In genomic region chr21:37502947-37503346, GRCh38 we compare ENCODE assay signal across 28 cellular contexts.
DNase-seq lines count a peak whose midpoint lies in the region; ATAC-seq and TF ChIP-seq lines count a peak whose summit lies in the region.
"Had no signal": no experiment of that assay in that cellular context is flagged by ENCODE, and none has a peak within 500 bp of the region (broad histone marks: within the 10 kb centered on the region; RNA-seq: fewer than 3 reads in every experiment).

No MANE protein-coding gene starts in this region.

- peaks cover 52% of the 10 kb centered on the region for H3K36me3 Mint-ChIP-seq in activated CD4-positive, alpha-beta T cell treated with anti-CD3 and anti-CD28 coated beads for 36 hours (ENCODE audit: low read depth)
- peaks cover 48% of the 10 kb centered on the region for H3K36me3 Mint-ChIP-seq in activated naive CD8-positive, alpha-beta T cell treated with anti-CD3 and anti-CD28 coated beads, Interleukin-2, amount 50 U/mL, for 24 hours (ENCODE audit: low read depth)
- H3K36me3 Mint-ChIP-seq in naive thymus-derived CD4-positive, alpha-beta T cell, result peaks cover 6 to 48% (median 34%) of the 10 kb centered on the region in 5 donors

- H3K4me1 Mint-ChIP-seq in activated CD4-positive, alpha-beta T cell treated with anti-CD3 and anti-CD28 coated beads for 36 hours, result peaks cover 28% of the 10 kb centered on the region
- H3K4me1 Mint-ChIP-seq in activated naive CD8-positive, alpha-beta T cell treated with anti-CD3 and anti-CD28 coated beads, Interleukin-2, amount 50 U/mL, for 24 hours, result peaks cover 20% of the 10 kb centered on the region
- H3K4me1 Mint-ChIP-seq in naive thymus-derived CD4-positive, alpha-beta T cell, result peaks cover 6 to 52% (median 39%) of the 10 kb centered on the region in 7 donors

- no peak overlapping the region for H3K4me3 ChIP-seq in HEK293 (ENCODE audit: low read depth, low read length)
- no peak overlapping the region for H3K4me3 ChIP-seq in naive thymus-derived CD4-positive, alpha-beta T cell (ENCODE audit: low read length)
- H3K4me3 ChIP-seq in coronary artery, result no peak overlapping the region
- H3K4me3 ChIP-seq: adrenal gland, colonic mucosa, neural progenitor cell, PC-9, right lobe of liver, transverse colon had no signal

- H3K27ac Mint-ChIP-seq in activated CD4-positive, alpha-beta T cell treated with anti-CD3 and anti-CD28 coated beads for 36 hours, result peak overlapping the region; percentile 83
- H3K27ac Mint-ChIP-seq in activated naive CD8-positive, alpha-beta T cell treated with anti-CD3 and anti-CD28 coated beads, Interleukin-2, amount 50 U/mL, for 24 hours, result peak overlapping the region; percentile 85
- H3K27ac Mint-ChIP-seq in naive thymus-derived CD4-positive, alpha-beta T cell, result peak overlapping the region in 7 of 9 donors; percentile 17 to 81 (median 56)
- H3K27ac Mint-ChIP-seq: neural progenitor cell had no signal

- peaks cover 43 to 49% of the 10 kb centered on the region in 2 experiments for H3K36me3 ChIP-seq in HEK293 (ENCODE audit: control insufficient read depth in 2 of 2, insufficient read depth in 1 of 2, low read length in 2 of 2)
- peaks cover 22 to 51% (median 30%) of the 10 kb centered on the region in 3 experiments for H3K36me3 ChIP-seq in naive thymus-derived CD4-positive, alpha-beta T cell (ENCODE audit: control insufficient read depth in 2 of 3, insufficient read depth in 3 of 3, low read length in 3 of 3)

- no peak for DNase-seq in activated CD4-positive, alpha-beta T cell treated with anti-CD3 and anti-CD28 coated beads for 36 hours
- DNase-seq in activated CD4-positive, alpha-beta T cell treated with anti-CD3 and anti-CD28 coated beads, Interleukin-2, amount 50 U/mL, for 48 hours, result no peak
- DNase-seq in activated naive CD8-positive, alpha-beta T cell treated with anti-CD3 and anti-CD28 coated beads, Interleukin-2, amount 50 U/mL, for 24 hours, result no peak
- DNase-seq in naive thymus-derived CD4-positive, alpha-beta T cell, result no peak
- DNase-seq in ACHN, result no peak
- DNase-seq in coronary artery (ENCODE audit: low spot score), result no peak
- DNase-seq: adrenal gland; CD8-positive, alpha-beta T cell; colonic mucosa; DMS153; KBM-7; kidney glomerular epithelial cell; mammary epithelial cell; NCI-H1694; NCI-H2171; NCI-H524; NK-92 treated with Interleukin-12 subunit alpha and Interleukin-12 subunit beta, amount 100 ng/mL, for 24 hours; PC-9; right lobe of liver; SHP77 treated with DMSO at 0.1 percent for 48 hours; stimulated activated CD4-positive, alpha-beta T cell treated with anti-CD3 and anti-CD28 coated beads, Interleukin-4, amount 100 ng/mL, for 4 hours; SW 1271; transverse colon had no signal

- TF ChIP-seq POLR2A in GM18505 (IDR thresholded peaks at IDR 0.05; ENCODE audit: borderline replicate concordance, extremely low read depth, insufficient read depth, insufficient read length), result no peak

- TF ChIP-seq CTCF in HEK293 (tag by site-specific recombination; IDR thresholded peaks at IDR 0.05), result no peak
- no peak for TF ChIP-seq CTCF in coronary artery (IDR thresholded peaks at IDR 0.05)

- no peaks in the 10 kb centered on the region for H3K4me1 ChIP-seq in HEK293 (ENCODE audit: control insufficient read depth, insufficient read depth, low read length)
- H3K4me1 ChIP-seq in naive thymus-derived CD4-positive, alpha-beta T cell (ENCODE audit: control insufficient read depth in 2 of 2, insufficient read depth in 2 of 2, low read length in 2 of 2), result no peaks in the 10 kb centered on the region
- H3K4me1 ChIP-seq: adrenal gland, colonic mucosa, neural progenitor cell, right lobe of liver, transverse colon had no signal

- ATAC-seq in activated CD4-positive, alpha-beta T cell treated with anti-CD3 and anti-CD28 coated beads for 36 hours, result no peak
- ATAC-seq in activated naive CD8-positive, alpha-beta T cell treated with anti-CD3 and anti-CD28 coated beads, Interleukin-2, amount 50 U/mL, for 24 hours, result no peak
- no peak for ATAC-seq in naive thymus-derived CD4-positive, alpha-beta T cell
- ATAC-seq in GM18505 (IDR thresholded peaks at IDR 0.05; ENCODE audit: unreplicated experiment), result no peak
- ATAC-seq: CD8-positive, alpha-beta T cell; right lobe of liver had no signal

- in situ Hi-C loops in ACHN (cut with HindIII; ENCODE audit: low pct_ligation_motif_present, low pct_unique_long_range_greater_than_20kb, low sequenced_read_pairs), result no loop called here

- H3K4me3 Mint-ChIP-seq in activated CD4-positive, alpha-beta T cell treated with anti-CD3 and anti-CD28 coated beads for 36 hours, result no peak overlapping the region
- H3K4me3 Mint-ChIP-seq in activated naive CD8-positive, alpha-beta T cell treated with anti-CD3 and anti-CD28 coated beads, Interleukin-2, amount 50 U/mL, for 24 hours, result no peak overlapping the region
- H3K4me3 Mint-ChIP-seq in naive thymus-derived CD4-positive, alpha-beta T cell, result no peak overlapping the region
- H3K4me3 Mint-ChIP-seq: activated T-helper 1 cell treated with anti-CD3 and anti-CD28 coated beads, Interleukin-12 subunit alpha, Interleukin-12 subunit beta, Interleukin-2, Interleukin-4 antibody, amounts not matched to agents 30 ng/mL and 10 ng/mL and 1 ng/mL, durations not matched to agents 14 hours and 24 hours and 36 hours; CD8-positive, alpha-beta T cell; neural progenitor cell had no signal

- POLR2A ChIA-PET in activated CD4-positive, alpha-beta T cell treated with anti-CD3 and anti-CD28 coated beads for 36 hours (lab: Charles Lee), result no interaction called here
- POLR2A ChIA-PET in HEK293 (lab: Yijun Ruan, JAX), result no interaction called here
- POLR2A ChIA-PET in naive thymus-derived CD4-positive, alpha-beta T cell (lab: Charles Lee), result interaction anchor here (0.6 kb wide), 1 partner anchor 302 kb away, joined by 3 read pairs; no protein-coding TSS in a partner anchor

- peaks cover 1% of the 10 kb centered on the region for H3K9me3 Mint-ChIP-seq in activated CD4-positive, alpha-beta T cell treated with anti-CD3 and anti-CD28 coated beads for 36 hours (ENCODE audit: low read depth)
- no peaks in the 10 kb centered on the region for H3K9me3 Mint-ChIP-seq in activated naive CD8-positive, alpha-beta T cell treated with anti-CD3 and anti-CD28 coated beads, Interleukin-2, amount 50 U/mL, for 24 hours
- H3K9me3 Mint-ChIP-seq in naive thymus-derived CD4-positive, alpha-beta T cell, result no peaks in the 10 kb centered on the region
- H3K9me3 Mint-ChIP-seq: activated T-helper 1 cell treated with anti-CD3 and anti-CD28 coated beads, Interleukin-12 subunit alpha, Interleukin-12 subunit beta, Interleukin-2, Interleukin-4 antibody, amounts not matched to agents 30 ng/mL and 10 ng/mL and 1 ng/mL, durations not matched to agents 14 hours and 24 hours and 36 hours had no signal

- H3K27ac ChIP-seq in HEK293 (ENCODE audit: extremely low read depth, low read depth, low read length) (no peak overlapping the region), coronary artery (no peak overlapping the region)
- H3K27ac ChIP-seq in naive thymus-derived CD4-positive, alpha-beta T cell (ENCODE audit: low read depth, low read length), result no peak overlapping the region
- H3K27ac ChIP-seq: 22Rv1, adrenal gland, colonic mucosa, PC-9, right lobe of liver, transverse colon had no signal

- CTCF ChIA-PET in activated CD4-positive, alpha-beta T cell treated with anti-CD3 and anti-CD28 coated beads for 36 hours (lab: Charles Lee), result interaction anchor here (0.9 kb wide), 1 partner anchor 252 kb away, joined by 4 read pairs; no protein-coding TSS in a partner anchor
- CTCF ChIA-PET in HEK293 (lab: Yijun Ruan, JAX), result interaction anchor here (0.6 to 0.7 kb wide), 3 partner anchors 236 to 555 kb away, joined by 3 to 6 read pairs (median 3); no protein-coding TSS in a partner anchor
- CTCF ChIA-PET in naive thymus-derived CD4-positive, alpha-beta T cell (lab: Charles Lee), result no interaction called here

- no peaks in the 10 kb centered on the region for H3K27me3 ChIP-seq in naive thymus-derived CD4-positive, alpha-beta T cell (ENCODE audit: control insufficient read depth in 2 of 2, insufficient read depth in 2 of 2, low read length in 2 of 2)
- H3K27me3 ChIP-seq: adrenal gland, colonic mucosa, neural progenitor cell, right lobe of liver, transverse colon had no signal

- no peaks in the 10 kb centered on the region for H3K9me3 ChIP-seq in HEK293 (ENCODE audit: control insufficient read depth, insufficient read depth, low read depth, low read length)
- no peaks in the 10 kb centered on the region for H3K9me3 ChIP-seq in naive thymus-derived CD4-positive, alpha-beta T cell (ENCODE audit: control insufficient read depth in 2 of 3, low read length in 3 of 3)
- H3K9me3 ChIP-seq: adrenal gland, colonic mucosa, right lobe of liver, transverse colon had no signal

- H3K27me3 Mint-ChIP-seq in activated CD4-positive, alpha-beta T cell treated with anti-CD3 and anti-CD28 coated beads for 36 hours, result no peaks in the 10 kb centered on the region
- no peaks in the 10 kb centered on the region for H3K27me3 Mint-ChIP-seq in activated naive CD8-positive, alpha-beta T cell treated with anti-CD3 and anti-CD28 coated beads, Interleukin-2, amount 50 U/mL, for 24 hours
- no peaks in the 10 kb centered on the region for H3K27me3 Mint-ChIP-seq in naive thymus-derived CD4-positive, alpha-beta T cell

- intact Hi-C loops in activated CD4-positive, alpha-beta T cell treated with anti-CD3 and anti-CD28 coated beads for 36 hours (cut with DNase I, micrococcal nuclease), result no loop called here
- intact Hi-C loops in naive thymus-derived CD4-positive, alpha-beta T cell (cut with micrococcal nuclease), result loop anchor here in 1 of 2 donors (10.0 kb wide), 1 partner anchor 338 kb away; no protein-coding TSS in a partner anchor
